ENCODE assay signal across 1 cellular context in genomic region chr5:54672867-54673266, GRCh38.
TF ChIP-seq lines count a peak whose summit lies in the region.

No MANE protein-coding gene starts in this region.

TF ChIP-seq in SK-N-SH, 30 proteins besides CTCF, POLR2A, EP300 and RAD21 (continued from another document):
- TF ChIP-seq NFIC (IDR thresholded peaks at IDR 0.05; ENCODE audit: borderline replicate concordance) (no peak), USF2 (IDR thresholded peaks at IDR 0.05; ENCODE audit: borderline replicate concordance, low read depth, low read length) (no peak), GABPA (IDR thresholded peaks at IDR 0.05; ENCODE audit: low read depth) (no peak), GATA2 (CRISPR knock-in tag; IDR thresholded peaks at IDR 0.05) (no peak), SIN3A (IDR thresholded peaks at IDR 0.05; ENCODE audit: borderline replicate concordance, low read depth, low read length) (no peak), RFX5 (IDR thresholded peaks at IDR 0.05; ENCODE audit: low read length) (no peak), EZH2phosphoT487 (IDR thresholded peaks at IDR 0.05; ENCODE audit: borderline replicate concordance, low read depth) (no peak)
- TF ChIP-seq, protein P1, sequence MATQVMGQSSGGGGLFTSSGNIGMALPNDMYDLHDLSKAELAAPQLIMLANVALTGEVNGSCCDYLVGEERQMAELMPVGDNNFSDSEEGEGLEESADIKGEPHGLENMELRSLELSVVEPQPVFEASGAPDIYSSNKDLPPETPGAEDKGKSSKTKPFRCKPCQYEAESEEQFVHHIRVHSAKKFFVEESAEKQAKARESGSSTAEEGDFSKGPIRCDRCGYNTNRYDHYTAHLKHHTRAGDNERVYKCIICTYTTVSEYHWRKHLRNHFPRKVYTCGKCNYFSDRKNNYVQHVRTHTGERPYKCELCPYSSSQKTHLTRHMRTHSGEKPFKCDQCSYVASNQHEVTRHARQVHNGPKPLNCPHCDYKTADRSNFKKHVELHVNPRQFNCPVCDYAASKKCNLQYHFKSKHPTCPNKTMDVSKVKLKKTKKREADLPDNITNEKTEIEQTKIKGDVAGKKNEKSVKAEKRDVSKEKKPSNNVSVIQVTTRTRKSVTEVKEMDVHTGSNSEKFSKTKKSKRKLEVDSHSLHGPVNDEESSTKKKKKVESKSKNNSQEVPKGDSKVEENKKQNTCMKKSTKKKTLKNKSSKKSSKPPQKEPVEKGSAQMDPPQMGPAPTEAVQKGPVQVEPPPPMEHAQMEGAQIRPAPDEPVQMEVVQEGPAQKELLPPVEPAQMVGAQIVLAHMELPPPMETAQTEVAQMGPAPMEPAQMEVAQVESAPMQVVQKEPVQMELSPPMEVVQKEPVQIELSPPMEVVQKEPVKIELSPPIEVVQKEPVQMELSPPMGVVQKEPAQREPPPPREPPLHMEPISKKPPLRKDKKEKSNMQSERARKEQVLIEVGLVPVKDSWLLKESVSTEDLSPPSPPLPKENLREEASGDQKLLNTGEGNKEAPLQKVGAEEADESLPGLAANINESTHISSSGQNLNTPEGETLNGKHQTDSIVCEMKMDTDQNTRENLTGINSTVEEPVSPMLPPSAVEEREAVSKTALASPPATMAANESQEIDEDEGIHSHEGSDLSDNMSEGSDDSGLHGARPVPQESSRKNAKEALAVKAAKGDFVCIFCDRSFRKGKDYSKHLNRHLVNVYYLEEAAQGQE (IDR thresholded peaks at IDR 0.05; ENCODE audit: low read depth, low read length) = no peak
